In the genomic region with DNA sequence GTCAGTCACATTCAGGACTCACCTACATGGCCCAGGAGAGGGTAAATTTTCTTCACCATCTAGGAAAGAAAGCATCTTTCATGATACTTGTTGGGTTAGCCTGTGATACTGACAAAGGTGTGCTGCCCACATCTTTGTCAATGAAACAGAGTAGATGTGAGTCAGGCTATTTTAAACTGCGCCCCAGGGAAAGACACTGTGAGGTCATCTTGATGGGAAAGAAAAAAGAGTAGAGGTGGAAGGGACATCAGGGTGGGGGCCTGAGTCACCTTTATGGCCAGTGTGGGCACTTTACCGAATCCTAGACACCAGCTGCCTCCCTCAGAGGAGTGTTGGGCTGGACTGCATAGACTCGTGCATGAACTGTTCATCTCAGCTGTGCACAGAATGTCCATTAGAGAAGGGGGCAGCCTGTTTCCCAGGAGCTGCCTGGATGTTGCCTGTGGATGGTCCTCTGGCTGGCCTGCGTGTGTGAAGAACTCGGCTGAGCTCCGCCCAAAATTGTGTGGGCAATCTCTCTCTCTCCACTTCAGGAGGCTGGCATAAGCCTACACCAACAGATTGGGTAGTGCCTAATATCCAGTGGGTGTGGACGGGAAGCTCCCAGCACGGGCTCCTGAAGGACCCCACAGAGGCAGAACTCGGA, we compare ENCODE assay signal across 23 cellular contexts.
"Had no signal": no experiment of that assay in that cellular context is flagged by ENCODE, and none has a peak within 500 bp of the region (broad histone marks: within the 10 kb centered on the region; RNA-seq: fewer than 3 reads in every experiment).

No MANE protein-coding gene starts in this region.

- DNase-seq: hippocampal formation; kidney; left colon; left lung; lower lobe of right lung; mesendoderm; naive B cell; nucleus accumbens; ovary; right lobe of liver; stimulated activated CD4-positive, alpha-beta T cell treated with anti-CD3 and anti-CD28 coated beads, Interleukin-2, amount 100 ng/mL, for 24 hours; stimulated activated CD4-positive, alpha-beta T cell treated with anti-CD3 and anti-CD28 coated beads, Interleukin-4, amount 100 ng/mL, for 1 hour; stimulated activated naive B cell treated with anti-CD40 and anti-IgM and Interleukin-4, amounts not matched to agents 10 μg/mL and 1 μg/mL and 100 μg/mL, for 72 hours; stimulated activated naive CD8-positive, alpha-beta T cell treated with anti-CD3 and anti-CD28 coated beads, Interleukin-15, Interleukin-2, amounts not matched to agents 100 U/mL and 50 U/mL, for 24 hours; stomach; testis; thyroid gland; transverse colon; upper lobe of left lung had no signal

- FAIRE-seq: kidney had no signal

- H3K4me3 ChIP-seq: left lung, lower lobe of right lung, ovary, right atrium auricular region, right lobe of liver, smooth muscle cell, stomach, testis, thyroid gland, transverse colon, upper lobe of left lung, vagina had no signal

- H3K4me1 ChIP-seq: left lung, lower lobe of right lung, right lobe of liver, stomach, testis, thyroid gland, transverse colon, upper lobe of left lung, vagina had no signal

- H3K27me3 ChIP-seq: ovary, right atrium auricular region, right lobe of liver, testis, thyroid gland, transverse colon, upper lobe of left lung, vagina had no signal

- ATAC-seq: left colon; left lung; lower lobe of right lung; natural killer cell treated with Interleukin-12 subunit alpha and Interleukin-12 subunit beta and Interleukin-15 and Interleukin-18, amount 100 ng/mL, for 72 hours; right lobe of liver; stimulated activated naive B cell treated with anti-CD40 and anti-IgM and Interleukin-4, amounts not matched to agents 10 μg/mL and 1 μg/mL and 100 μg/mL, for 72 hours; stimulated activated naive CD8-positive, alpha-beta T cell treated with anti-CD3 and anti-CD28 coated beads, Interleukin-15, Interleukin-2, amounts not matched to agents 100 U/mL and 50 U/mL, for 24 hours had no signal

- H3K36me3 ChIP-seq: left lung, lower lobe of right lung, ovary, right atrium auricular region, right lobe of liver, stomach, thyroid gland, transverse colon, upper lobe of left lung, vagina had no signal

- H3K9me3 ChIP-seq: left lung, lower lobe of right lung, ovary, right atrium auricular region, right lobe of liver, testis, thyroid gland, transverse colon, upper lobe of left lung, vagina had no signal

- H3K4me2 ChIP-seq: smooth muscle cell had no signal

- H3K27ac ChIP-seq: left lung, lower lobe of right lung, ovary, right atrium auricular region, right lobe of liver, stomach, testis, thyroid gland, transverse colon, upper lobe of left lung, vagina had no signal
